23 cellular contexts compared by ENCODE assay signal in the genomic region with DNA sequence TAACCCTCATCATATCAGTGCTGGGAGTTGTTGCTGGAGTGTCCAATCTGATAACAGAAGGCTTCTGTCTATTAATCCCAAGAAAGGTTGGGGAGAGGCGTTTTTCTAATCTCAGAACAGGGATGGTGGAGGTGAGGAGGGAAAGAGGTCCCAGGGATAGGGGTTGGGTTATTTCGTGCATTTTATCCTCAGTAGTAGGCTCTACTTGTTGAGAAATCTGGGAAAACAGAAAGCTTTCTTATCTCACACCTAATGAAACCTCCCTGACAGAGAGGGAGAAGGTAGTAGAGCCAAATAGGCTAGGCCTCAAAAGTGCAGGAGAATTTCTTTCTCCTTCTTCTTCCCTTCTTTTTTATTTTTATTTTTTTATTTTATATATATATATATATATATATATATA.
"Had no signal": no experiment of that assay in that cellular context is flagged by ENCODE, and none has a peak within 500 bp of the region (broad histone marks: within the 10 kb centered on the region; RNA-seq: fewer than 3 reads in every experiment).

No MANE protein-coding gene starts in this region.

- H3K9me3 ChIP-seq: colonic mucosa, esophagus muscularis mucosa, esophagus squamous epithelium, gastrocnemius medialis, gastroesophageal sphincter, heart left ventricle, heart right ventricle had no signal

- H3K4me3 ChIP-seq: colonic mucosa, coronary artery, dorsolateral prefrontal cortex, esophagus muscularis mucosa, esophagus squamous epithelium, gastrocnemius medialis, gastroesophageal sphincter, heart left ventricle, heart right ventricle had no signal

- H3K4me1 ChIP-seq: colonic mucosa, esophagus muscularis mucosa, esophagus squamous epithelium, gastrocnemius medialis, gastroesophageal sphincter, heart left ventricle, heart right ventricle had no signal

- H3K36me3 ChIP-seq: colonic mucosa, esophagus muscularis mucosa, esophagus squamous epithelium, gastrocnemius medialis, gastroesophageal sphincter, heart left ventricle, heart right ventricle had no signal

- DNase-seq: colonic mucosa; cortex of kidney; dermis blood vessel endothelial cell; dorsolateral prefrontal cortex; effector CD4-positive, alpha-beta T cell; effector CD8-positive, alpha-beta T cell; effector memory CD4-positive, alpha-beta T cell; effector memory CD8-positive, alpha-beta T cell; endodermal cell; erythroblast; esophagus squamous epithelium; foreskin fibroblast; foreskin keratinocyte; foreskin melanocyte; gastrocnemius medialis; glutamatergic neuron; head of caudate nucleus; heart left ventricle; heart right ventricle had no signal

- H3K27ac ChIP-seq: colonic mucosa, coronary artery, dorsolateral prefrontal cortex, epithelial cell of prostate, esophagus muscularis mucosa, esophagus squamous epithelium, foreskin keratinocyte, gastrocnemius medialis, gastroesophageal sphincter, heart left ventricle, heart right ventricle had no signal
